In genomic region chr13:39035799-39036198, GRCh38 we compare ENCODE assay signal across 8 cellular contexts. TPM values are rescaled to one million over a fixed set of nuclear protein-coding genes. Genes with fewer than 3 reads are reported as not detected.
DNase-seq lines count a peak whose midpoint lies in the region; ATAC-seq lines count a peak whose summit lies in the region.

No MANE protein-coding gene starts in this region.

- H3K9me3 ChIP-seq in trophoblast cell (ENCODE audit: insufficient read depth, low read depth, low read length), result no peaks in the 10 kb centered on the region

- no CpG with 5 or more reads among the region's 2 CpGs for WGBS in trophoblast cell (ENCODE audit: extremely low coverage, insufficient coverage, insufficient read length)

- H3K4me2 ChIP-seq in trophoblast cell (ENCODE audit: low read length), result peak overlapping the region; percentile 53

- H4K91ac ChIP-seq in trophoblast cell (ENCODE audit: low read depth, low read length), result no peak overlapping the region

- no peaks in the 10 kb centered on the region for H3K27me3 ChIP-seq in trophoblast cell (ENCODE audit: insufficient read depth, low read length)

- no peak overlapping the region for H2AK5ac ChIP-seq in trophoblast cell (ENCODE audit: low read length)

- H2AFZ ChIP-seq in trophoblast cell (ENCODE audit: insufficient read depth, low read length, poor library complexity), result no peak overlapping the region

- no peak overlapping the region for H4K12ac ChIP-seq in trophoblast cell (ENCODE audit: low read depth, low read length)

- H2BK5ac ChIP-seq in trophoblast cell (ENCODE audit: low read depth, low read length, poor library complexity), result no peak overlapping the region

- peaks cover 10% of the 10 kb centered on the region for H3K79me1 ChIP-seq in trophoblast cell (ENCODE audit: low read length)

- H3K36me3 ChIP-seq in trophoblast cell (ENCODE audit: control insufficient read depth in 1 of 2, insufficient read depth in 2 of 2, low read length in 2 of 2), result no peaks in the 10 kb centered on the region

- H3K4me3 ChIP-seq in GM08714 (ENCODE audit: low read length) (peak overlapping the region; percentile 71; the same call in 1 of the 2 replicates), trophoblast cell (ENCODE audit: low read depth, low read length) (no peak overlapping the region)

- peak overlapping the region; percentile 84 for H3K27ac ChIP-seq in epithelial cell of prostate
- no peak overlapping the region for H3K27ac ChIP-seq in trophoblast cell (ENCODE audit: low read depth, low read length)

- no peak overlapping the region for H3K23ac ChIP-seq in trophoblast cell (ENCODE audit: low read length)

- H2BK120ac ChIP-seq in trophoblast cell (ENCODE audit: insufficient read depth, low read length, poor library complexity), result no peak overlapping the region

- peak; percentile 38 for DNase-seq in OCI-M1 (lab: John Stamatoyannopoulos, UW)
- DNase-seq in epithelial cell of prostate (ENCODE audit: low read depth, low spot score), result no peak
- DNase-seq in trophoblast cell, result peak in 1 of 2 donors; percentile 9
- DNase-seq in RPMI8226, result no peak
- no peak for DNase-seq in effector CD8-positive, alpha-beta T cell (lab: John Stamatoyannopoulos, UW)

- no peak overlapping the region for H3K9ac ChIP-seq in trophoblast cell (ENCODE audit: low read length)

- ATAC-seq in GM18873 (IDR thresholded peaks at IDR 0.05; ENCODE audit: low FRiP score, unreplicated experiment) (no peak), GM21447 (IDR thresholded peaks at IDR 0.05; ENCODE audit: unreplicated experiment) (no peak)

- no peak overlapping the region for H3K4ac ChIP-seq in trophoblast cell (ENCODE audit: low read depth, low read length)

- H3K14ac ChIP-seq in trophoblast cell (ENCODE audit: low read length), result no peak overlapping the region

- no peak overlapping the region for H2BK12ac ChIP-seq in trophoblast cell (ENCODE audit: low read length)

- no peak overlapping the region for H3K18ac ChIP-seq in trophoblast cell (ENCODE audit: low read length)

- H4K8ac ChIP-seq in trophoblast cell (ENCODE audit: low read depth, low read length), result no peak overlapping the region

- H3K79me2 ChIP-seq in trophoblast cell (ENCODE audit: control insufficient read depth, insufficient read depth, low read length, poor library complexity), result peaks cover 14% of the 10 kb centered on the region

- peaks cover 0 to 4% of the 10 kb centered on the region in 2 experiments for H3K4me1 ChIP-seq in trophoblast cell (ENCODE audit: control insufficient read depth in 1 of 2, insufficient read depth in 2 of 2, low read length in 2 of 2)

RNA-seq across cellular contexts. Expression of gene PROSER1, which starts 2.1 kb away (rescaled TPM):
- polyA plus RNA-seq in trophoblast cell (2013), result 96.3 and 106 TPM in 2 replicates

RNA-seq across cellular contexts. Expression of gene NHLRC3, which starts 2.5 kb away (rescaled TPM):
- 8.6 and 10.2 TPM in 2 replicates for polyA plus RNA-seq in trophoblast cell (2013)

RNA-seq across cellular contexts. Expression of gene STOML3, which starts 45.2 kb away (rescaled TPM):
- 0.18 TPM in 2 replicates for polyA plus RNA-seq in trophoblast cell (2013)
